25 cellular contexts compared by ENCODE assay signal in genomic region chr1:107939256-107939655, GRCh38.
"Had no signal": no experiment of that assay in that cellular context is flagged by ENCODE, and none has a peak within 500 bp of the region (broad histone marks: within the 10 kb centered on the region; RNA-seq: fewer than 3 reads in every experiment).

No MANE protein-coding gene starts in this region.

- H3K36me3 ChIP-seq: pancreas, prostate gland, transverse colon had no signal

- H3K4me3 ChIP-seq: pancreas, prostate gland, skin epidermis, testis, transverse colon had no signal

- H3K4me3 Mint-ChIP-seq: activated CD4-positive, alpha-beta memory T cell treated with anti-CD3 and anti-CD28 coated beads, Interleukin-2, amount 10 ng/mL, durations not matched to agents 7 days and 5 days; activated CD4-positive, alpha-beta T cell treated with anti-CD3 and anti-CD28 coated beads, Interleukin-2, amount 10 ng/mL, durations not matched to agents 24 days and 14 days; activated naive CD4-positive, alpha-beta T cell treated with anti-CD3 and anti-CD28 coated beads, Interleukin-2, amount 10 ng/mL, durations not matched to agents 7 days and 5 days; activated T-cell treated with anti-CD3 and anti-CD28 coated beads, Interleukin-2, amount 50 U/mL, for 24 hours had no signal

- H3K36me3 Mint-ChIP-seq: activated naive CD4-positive, alpha-beta T cell treated with anti-CD3 and anti-CD28 coated beads, Interleukin-2, amount 10 ng/mL, durations not matched to agents 7 days and 5 days had no signal

- H3K9me3 Mint-ChIP-seq: activated CD4-positive, alpha-beta memory T cell treated with anti-CD3 and anti-CD28 coated beads, Interleukin-2, amount 10 ng/mL, durations not matched to agents 7 days and 5 days; activated naive CD4-positive, alpha-beta T cell treated with anti-CD3 and anti-CD28 coated beads, Interleukin-2, amount 10 ng/mL, durations not matched to agents 7 days and 5 days; activated T-cell treated with anti-CD3 and anti-CD28 coated beads, Interleukin-2, amount 50 U/mL, for 24 hours had no signal

- H3K27ac Mint-ChIP-seq: activated CD4-positive, alpha-beta memory T cell treated with anti-CD3 and anti-CD28 coated beads, Interleukin-2, amount 10 ng/mL, durations not matched to agents 7 days and 5 days; activated CD4-positive, alpha-beta T cell treated with anti-CD3 and anti-CD28 coated beads, Interleukin-2, amount 10 ng/mL, durations not matched to agents 24 days and 14 days; activated naive CD4-positive, alpha-beta T cell treated with anti-CD3 and anti-CD28 coated beads, Interleukin-2, amount 10 ng/mL, durations not matched to agents 7 days and 5 days; activated T-cell treated with anti-CD3 and anti-CD28 coated beads, Interleukin-2, amount 50 U/mL, for 24 hours had no signal

- ATAC-seq: left cardiac atrium; left ventricle myocardium superior; pancreas; sciatic nerve; stimulated activated naive CD8-positive, alpha-beta T cell treated with anti-CD3 and anti-CD28 coated beads, Interleukin-15, Interleukin-2, amounts not matched to agents 100 U/mL and 50 U/mL, for 24 hours had no signal

- H3K27ac ChIP-seq: pancreas, prostate gland, skin epidermis, testis, transverse colon had no signal

- H3K4me1 ChIP-seq: prostate gland, testis had no signal

- H3K9me3 ChIP-seq: pancreas, prostate gland, testis, transverse colon had no signal

- H3K27me3 ChIP-seq: pancreas, testis, transverse colon had no signal

- H3K27me3 Mint-ChIP-seq: activated CD4-positive, alpha-beta T cell treated with anti-CD3 and anti-CD28 coated beads, Interleukin-2, amount 10 ng/mL, durations not matched to agents 24 days and 14 days; activated naive CD4-positive, alpha-beta T cell treated with anti-CD3 and anti-CD28 coated beads, Interleukin-2, amount 10 ng/mL, durations not matched to agents 7 days and 5 days; activated T-cell treated with anti-CD3 and anti-CD28 coated beads, Interleukin-2, amount 50 U/mL, for 24 hours had no signal

- DNase-seq: activated CD4-positive, alpha-beta memory T cell treated with anti-CD3 and anti-CD28 coated beads, Interleukin-2, amount 10 ng/mL, durations not matched to agents 7 days and 5 days; activated CD4-positive, alpha-beta T cell treated with anti-CD3 and anti-CD28 coated beads, Interleukin-2, amount 10 ng/mL, durations not matched to agents 24 days and 14 days; activated CD4-positive, CD25-positive, alpha-beta regulatory T cell treated with anti-CD3 and anti-CD28 coated beads, Interleukin-2, amount 50 U/mL, for 72 hours; activated CD8-positive, alpha-beta memory T cell treated with anti-CD3 and anti-CD28 coated beads, Interleukin-2, amount 50 U/mL, for 48 hours; activated gamma-delta T cell; activated naive CD4-positive, alpha-beta T cell treated with anti-CD3 and anti-CD28 coated beads, Interleukin-2, amount 10 ng/mL, durations not matched to agents 7 days and 5 days; activated T-cell treated with anti-CD3 and anti-CD28 coated beads, Interleukin-2, amount 50 U/mL, for 24 hours; amygdala; central memory CD4-positive, alpha-beta T cell; dermis blood vessel endothelial cell; effector CD4-positive, alpha-beta T cell; left cardiac atrium; left ventricle myocardium superior; nucleus accumbens; pancreas; retina; stimulated activated CD4-positive, alpha-beta T cell treated with anti-CD3 and anti-CD28 coated beads, Interleukin-12 subunit alpha, Interleukin-12 subunit beta, amount 100 ng/mL, for 4 hours; stimulated activated CD4-positive, alpha-beta T cell treated with anti-CD3 and anti-CD28 coated beads, Interleukin-4, amount 100 ng/mL, for 1 hour; stimulated activated naive CD8-positive, alpha-beta T cell treated with anti-CD3 and anti-CD28 coated beads, Interleukin-15, Interleukin-2, amounts not matched to agents 100 U/mL and 50 U/mL, for 24 hours; T1000; testis; transverse colon had no signal
